ENCODE assay signal across 1 cellular context in genomic region chr1:202304370-202304769, GRCh38.
TF ChIP-seq lines count a peak whose summit lies in the region.

No MANE protein-coding gene starts in this region.

TF ChIP-seq in HepG2, 621 proteins besides CTCF, POLR2A, EP300 and RAD21:
- TF ChIP-seq SP140L (CRISPR knock-in tag; IDR thresholded peaks at IDR 0.05; ENCODE audit: borderline replicate concordance) (no peak), SIX4 (CRISPR knock-in tag; IDR thresholded peaks at IDR 0.05) (no peak), AKNA (CRISPR knock-in tag; IDR thresholded peaks at IDR 0.05; ENCODE audit: borderline replicate concordance) (no peak), ZNF572 (CRISPR knock-in tag; IDR thresholded peaks at IDR 0.05) (no peak), ZFP41 (CRISPR knock-in tag; IDR thresholded peaks at IDR 0.05; ENCODE audit: borderline replicate concordance) (no peak), NONO (IDR thresholded peaks at IDR 0.05) (no peak), NONO (CRISPR knock-in tag; conservative IDR thresholded peaks at IDR 0.05) (no peak), ATF7-NPFF (CRISPR knock-in tag; IDR thresholded peaks at IDR 0.05; ENCODE audit: low read depth) (no peak), ZMAT3 (CRISPR knock-in tag; conservative IDR thresholded peaks at IDR 0.05) (no peak), ZNF335 (CRISPR knock-in tag; IDR thresholded peaks at IDR 0.05) (no peak), NFRKB (IDR thresholded peaks at IDR 0.05) (no peak)
